1 cellular context compared by ENCODE assay signal in genomic region chr10:88879754-88880286, GRCh38.
TF ChIP-seq lines count a peak whose summit lies in the region.

STAMBPL1 (plus strand) TSS chr10:88880245; CDS start chr10:88901709, 21,464 bp downstream.

TF ChIP-seq in GM12878, 131 proteins besides CTCF, POLR2A, EP300 and RAD21 (continued from another document and continues in another):
- TF ChIP-seq PKNOX1 (IDR thresholded peaks at IDR 0.05), result no peak; the same call in 1 of the 2 replicates
- peak; percentile 92; the same call in 1 of the 2 replicates for TF ChIP-seq ASH2L (IDR thresholded peaks at IDR 0.05; ENCODE audit: borderline replicate concordance, low read depth)
- TF ChIP-seq GABPA (IDR thresholded peaks at IDR 0.05; ENCODE audit: low read depth), result no peak
- TF ChIP-seq MYB (IDR thresholded peaks at IDR 0.05; ENCODE audit: borderline replicate concordance, low read depth, low read length), result no peak
- TF ChIP-seq NFYA (IDR thresholded peaks at IDR 0.05; ENCODE audit: borderline replicate concordance, low read depth, low read length), result no peak
- no peak for TF ChIP-seq JUNB (IDR thresholded peaks at IDR 0.05)
- TF ChIP-seq RELB (IDR thresholded peaks at IDR 0.05; ENCODE audit: low read depth), result 0 out of 2 replicates have a peak, but pooled peaks have one; percentile 30
- no peak for TF ChIP-seq KDM1A (IDR thresholded peaks at IDR 0.05; ENCODE audit: borderline replicate concordance)
- no peak for TF ChIP-seq ZNF592 (IDR thresholded peaks at IDR 0.05)
- TF ChIP-seq PAX5 (IDR thresholded peaks at IDR 0.05; ENCODE audit: borderline replicate concordance, low read depth, low read length), result no peak
- TF ChIP-seq SMC3 (IDR thresholded peaks at IDR 0.05; ENCODE audit: borderline replicate concordance, low read length), result 0 out of 2 replicates have a peak, but pooled peaks have one; percentile 8
- TF ChIP-seq ZBTB33 (IDR thresholded peaks at IDR 0.05), result no peak
- TF ChIP-seq TBL1XR1 (IDR thresholded peaks at IDR 0.05; ENCODE audit: low read depth, low read length), result no peak
- no peak for TF ChIP-seq ZNF24 (IDR thresholded peaks at IDR 0.05)
- TF ChIP-seq SIX5 (IDR thresholded peaks at IDR 0.05; ENCODE audit: low read depth, low read length, severe bottlenecking), result no peak
- peak; percentile 14; the same call in 1 of the 2 replicates for TF ChIP-seq CREB1 (IDR thresholded peaks at IDR 0.05; ENCODE audit: low read depth)
- no peak for TF ChIP-seq USF1 (IDR thresholded peaks at IDR 0.05; ENCODE audit: borderline replicate concordance, extremely low read length, insufficient read depth, low read depth, low read length)
- TF ChIP-seq CHD1 (IDR thresholded peaks at IDR 0.05; ENCODE audit: low read depth, low read length), result no peak
- TF ChIP-seq RBBP5 (conservative IDR thresholded peaks at IDR 0.05), result 0 out of 2 replicates have a peak, but pooled peaks have one; percentile 74
- no peak for TF ChIP-seq FOS (IDR thresholded peaks at IDR 0.05; ENCODE audit: borderline replicate concordance, extremely low read depth, insufficient read length)
- no peak; a peak in 1 of 4 replicates for TF ChIP-seq ETV6 (conservative IDR thresholded peaks at IDR 0.05 in 1 of 2, IDR thresholded peaks at IDR 0.05 in 1 of 2; ENCODE audit: borderline replicate concordance in 1 of 2, low read depth in 1 of 2)
- TF ChIP-seq KLF5 (IDR thresholded peaks at IDR 0.05; ENCODE audit: partially characterized antibody), result no peak
- no peak for TF ChIP-seq MEF2B (IDR thresholded peaks at IDR 0.05; ENCODE audit: partially characterized antibody, poor library complexity, severe bottlenecking)
- no peak for TF ChIP-seq SMAD1 (IDR thresholded peaks at IDR 0.05; ENCODE audit: low read depth, partially characterized antibody)
- TF ChIP-seq PML (IDR thresholded peaks at IDR 0.05; ENCODE audit: low read length), result no peak; the same call in 1 of the 2 replicates
- TF ChIP-seq IRF4 (IDR thresholded peaks at IDR 0.05; ENCODE audit: low read depth, low read length), result no peak
- 0 out of 2 replicates have a peak, but pooled peaks have one; percentile 35 for TF ChIP-seq ELK1 (IDR thresholded peaks at IDR 0.05; ENCODE audit: low read depth, low read length)
- TF ChIP-seq ZBTB11 (CRISPR knock-in tag; IDR thresholded peaks at IDR 0.05), result no peak
- no peak for TF ChIP-seq BCLAF1 (IDR thresholded peaks at IDR 0.05)
- TF ChIP-seq JUND (IDR thresholded peaks at IDR 0.05; ENCODE audit: low read depth, low read length), result no peak
- no peak for TF ChIP-seq NKRF (conservative IDR thresholded peaks at IDR 0.05)
- no peak for TF ChIP-seq KAT2A (conservative IDR thresholded peaks at IDR 0.05; ENCODE audit: control insufficient read depth, low read depth, low read length)
- no peak; the same call in 2 of the 3 replicates for TF ChIP-seq POU2F2 (IDR thresholded peaks at IDR 0.05; ENCODE audit: borderline replicate concordance, low read depth, low read length)
- TF ChIP-seq MAX (IDR thresholded peaks at IDR 0.05; ENCODE audit: low read depth, low read length), result no peak
- TF ChIP-seq SREBF2 (IDR thresholded peaks at IDR 0.05; ENCODE audit: low read length), result no peak
- no peak for TF ChIP-seq PAX8 (IDR thresholded peaks at IDR 0.05)
